Comparison of ENCODE assay signal across 1 cellular context in genomic region chr13:51945149-51945548, GRCh38.
TF ChIP-seq lines count a peak whose summit lies in the region.

No MANE protein-coding gene starts in this region.

TF ChIP-seq in GM12878, 131 proteins besides CTCF, POLR2A, EP300 and RAD21 (continued from another document):
- TF ChIP-seq IRF5 (IDR thresholded peaks at IDR 0.05; ENCODE audit: borderline replicate concordance): no peak
- TF ChIP-seq RELB (IDR thresholded peaks at IDR 0.05; ENCODE audit: low read depth): 0 out of 2 replicates have a peak, but pooled peaks have one; percentile 29
- no peak for TF ChIP-seq CEBPB (IDR thresholded peaks at IDR 0.05; ENCODE audit: borderline replicate concordance in 1 of 2, low read depth in 2 of 2, low read length in 2 of 2)
- TF ChIP-seq SMAD1 (IDR thresholded peaks at IDR 0.05; ENCODE audit: low read depth, partially characterized antibody): no peak
- peak; percentile 10 to 32; a peak in 1 of 4 replicates for TF ChIP-seq IKZF2 (IDR thresholded peaks at IDR 0.05)
- 0 out of 2 replicates have a peak, but pooled peaks have one; percentile 18 for TF ChIP-seq IKZF1 (conservative IDR thresholded peaks at IDR 0.05)
TF ChIP-seq in GM12878: peak in this region for 6.
